ENCODE assay signal across 15 cellular contexts in genomic region chr4:165402375-165402774, GRCh38. TPM values are rescaled to one million over a fixed set of nuclear protein-coding genes. Genes with fewer than 3 reads are reported as not detected.
A peak's percentile ranks its signal among the peaks of the same experiment; 100 is the strongest.
DNase-seq lines count a peak whose midpoint lies in the region; ATAC-seq and TF ChIP-seq lines count a peak whose summit lies in the region.
"Had no signal": no experiment of that assay in that cellular context is flagged by ENCODE, and none has a peak within 500 bp of the region (broad histone marks: within the 10 kb centered on the region; RNA-seq: fewer than 3 reads in every experiment).

No MANE protein-coding gene starts in this region.

- H3K9me3 Mint-ChIP-seq in WTC11, result peaks cover 18% of the 10 kb centered on the region
- H3K9me3 Mint-ChIP-seq in endodermal cell, result no peaks in the 10 kb centered on the region

- H3K4me3 Mint-ChIP-seq in WTC11, result no peak overlapping the region
- H3K4me3 Mint-ChIP-seq in endodermal cell, result no peak overlapping the region
- H3K4me3 Mint-ChIP-seq: CD4-positive, CD25-positive, alpha-beta regulatory T cell had no signal

- TF ChIP-seq CTCF in WTC11 (IDR thresholded peaks at IDR 0.05) (no peak), endodermal cell (conservative IDR thresholded peaks at IDR 0.05) (no peak), prostate gland (IDR thresholded peaks at IDR 0.05) (no peak)

- DNase-seq in NCI-H446 (lab: John Stamatoyannopoulos, UW), result peak; percentile 40 to 60
- DNase-seq in NCI-H446 treated with DMSO at 0.1 percent for 48 hours (lab: John Stamatoyannopoulos, UW), result no peak
- no peak for DNase-seq in WTC11 (ENCODE audit: low spot score)
- no peak for DNase-seq in endodermal cell
- no peak for DNase-seq in activated T-cell treated with anti-CD3 and anti-CD28 coated beads, Interleukin-2, amount 50 U/mL, for 48 hours
- DNase-seq in prostate gland (ENCODE audit: low spot score), result no peak
- DNase-seq: 8988T; ACHN; CD4-positive, CD25-positive, alpha-beta regulatory T cell; DMS53; GOT3 had no signal

- H3K27ac ChIP-seq in endodermal cell (ENCODE audit: low read depth, low read length) (no peak overlapping the region), prostate gland (no peak overlapping the region)
- H3K27ac ChIP-seq: BLaER1 treated with 17β-estradiol and CSF1 and Interleukin-3, amounts not matched to agents 10 nM and 100 nM had no signal

- no peak overlapping the region; the same call in 1 of the 2 replicates for H3K27ac Mint-ChIP-seq in WTC11
- peak overlapping the region; percentile 3 for H3K27ac Mint-ChIP-seq in endodermal cell
- H3K27ac Mint-ChIP-seq: CD4-positive, CD25-positive, alpha-beta regulatory T cell had no signal

- peaks cover 72% of the 10 kb centered on the region for H3K36me3 ChIP-seq in endodermal cell (ENCODE audit: control insufficient read depth, insufficient read depth, low read length)
- no peaks in the 10 kb centered on the region for H3K36me3 ChIP-seq in prostate gland
- H3K36me3 ChIP-seq: BLaER1 treated with 17β-estradiol and CSF1 and Interleukin-3, amounts not matched to agents 10 nM and 100 nM; HAP-1 had no signal

- no peak overlapping the region for H3K9ac ChIP-seq in endodermal cell (ENCODE audit: extremely low read depth, low read length, poor library complexity, severe bottlenecking)
- H3K9ac ChIP-seq: BLaER1 treated with 17β-estradiol and CSF1 and Interleukin-3, amounts not matched to agents 10 nM and 100 nM had no signal

- H3K27me3 Mint-ChIP-seq in WTC11 (ENCODE audit: low read depth) (no peaks in the 10 kb centered on the region), endodermal cell (ENCODE audit: insufficient read depth) (no peaks in the 10 kb centered on the region)

- H3K27me3 ChIP-seq in endodermal cell (ENCODE audit: control insufficient read depth, insufficient read depth, low read length, poor library complexity, severe bottlenecking) (no peaks in the 10 kb centered on the region), prostate gland (replicated peaks; ENCODE audit: insufficient read depth) (no peaks in the 10 kb centered on the region)
- H3K27me3 ChIP-seq: BLaER1 treated with 17β-estradiol and CSF1 and Interleukin-3, amounts not matched to agents 10 nM and 100 nM had no signal

- H3K4me1 Mint-ChIP-seq in WTC11 (peaks cover 8% of the 10 kb centered on the region), endodermal cell (peaks cover 6% of the 10 kb centered on the region)
- H3K4me1 Mint-ChIP-seq: CD4-positive, CD25-positive, alpha-beta regulatory T cell had no signal

- H3K9me3 ChIP-seq in endodermal cell (ENCODE audit: control insufficient read depth, low read length) (no peaks in the 10 kb centered on the region), prostate gland (no peaks in the 10 kb centered on the region)
- H3K9me3 ChIP-seq: BLaER1 treated with 17β-estradiol and CSF1 and Interleukin-3, amounts not matched to agents 10 nM and 100 nM; HAP-1 had no signal

- H3K4me3 ChIP-seq in endodermal cell (ENCODE audit: low read length), result no peak overlapping the region
- H3K4me3 ChIP-seq in prostate gland, result no peak overlapping the region
- H3K4me3 ChIP-seq: BLaER1 treated with 17β-estradiol and CSF1 and Interleukin-3, amounts not matched to agents 10 nM and 100 nM; HAP-1 had no signal

- no peaks in the 10 kb centered on the region for H3K4me1 ChIP-seq in endodermal cell (ENCODE audit: control insufficient read depth, insufficient read depth, low read length)
- no peaks in the 10 kb centered on the region for H3K4me1 ChIP-seq in prostate gland (replicated peaks)
- H3K4me1 ChIP-seq: BLaER1 treated with 17β-estradiol and CSF1 and Interleukin-3, amounts not matched to agents 10 nM and 100 nM; HAP-1 had no signal

- ATAC-seq in WTC11 (peak; percentile 17; the same call in 1 of the 2 replicates), HG02678 (IDR thresholded peaks at IDR 0.05; ENCODE audit: unreplicated experiment) (no peak)
- ATAC-seq: HepG2 had no signal

- CTCF ChIA-PET in WTC11 (lab: Charles Lee), result no interaction called here

- TF ChIP-seq POLR2A in prostate gland (IDR thresholded peaks at IDR 0.05), result no peak

- WGBS in endodermal cell (ENCODE audit: insufficient coverage in 1 of 2, insufficient read length in 1 of 2), 2 experiments, result 96 to 100% methylated on average over 2 to 9 of the region's 9 CpGs
- 91% methylated on average over 9 of the region's 9 CpGs for WGBS in prostate gland

- intact Hi-C loops in prostate gland (cut with DNase I), result no loop called here

- POLR2A ChIA-PET in WTC11 (lab: Charles Lee), result no interaction called here

- no peaks in the 10 kb centered on the region for H3K36me3 Mint-ChIP-seq in WTC11
- peaks cover 40% of the 10 kb centered on the region for H3K36me3 Mint-ChIP-seq in endodermal cell (ENCODE audit: low read depth)
- H3K36me3 Mint-ChIP-seq: CD4-positive, CD25-positive, alpha-beta regulatory T cell had no signal

TF ChIP-seq in WTC11, 78 proteins besides CTCF, POLR2A, EP300 and RAD21 (continues in another document):
- TF ChIP-seq ZNF219 (CRISPR knock-in tag; IDR thresholded peaks at IDR 0.05; ENCODE audit: borderline replicate concordance), result no peak
- no peak for TF ChIP-seq STAT6 (CRISPR knock-in tag; conservative IDR thresholded peaks at IDR 0.05; ENCODE audit: low read depth)
- TF ChIP-seq AFF4 (CRISPR knock-in tag; IDR thresholded peaks at IDR 0.05; ENCODE audit: borderline replicate concordance), result no peak
- no peak for TF ChIP-seq FOXP1 (CRISPR knock-in tag; IDR thresholded peaks at IDR 0.05; ENCODE audit: borderline replicate concordance)
- TF ChIP-seq SP1 (CRISPR knock-in tag; conservative IDR thresholded peaks at IDR 0.05), result no peak
- no peak for TF ChIP-seq NR3C1 (CRISPR knock-in tag; conservative IDR thresholded peaks at IDR 0.05; ENCODE audit: low read depth)
- TF ChIP-seq MYBL2 (CRISPR knock-in tag; IDR thresholded peaks at IDR 0.05), result no peak
- no peak for TF ChIP-seq IRF2 (CRISPR knock-in tag; IDR thresholded peaks at IDR 0.05; ENCODE audit: borderline replicate concordance, low read depth)
- TF ChIP-seq SOX15 (CRISPR knock-in tag; IDR thresholded peaks at IDR 0.05), result no peak
- TF ChIP-seq FOXK1 (CRISPR knock-in tag; IDR thresholded peaks at IDR 0.05), result no peak
- TF ChIP-seq ZNF416 (CRISPR knock-in tag; IDR thresholded peaks at IDR 0.05), result no peak
- no peak for TF ChIP-seq TCF7 (CRISPR knock-in tag; IDR thresholded peaks at IDR 0.05; ENCODE audit: low read depth)
- TF ChIP-seq ZNF671 (CRISPR knock-in tag; IDR thresholded peaks at IDR 0.05), result no peak
- TF ChIP-seq JUN (CRISPR knock-in tag; IDR thresholded peaks at IDR 0.05), result no peak

RNA-seq across cellular contexts. Expression of gene CPE, which starts 23.6 kb away (rescaled TPM):
- 9.2 to 12.4 TPM (median 10.9 TPM) in 3 replicates for total RNA-seq in WTC11 (2021)
- total RNA-seq in endodermal cell, result 100 to 1,000 TPM; 237 to 298 TPM
- 128 TPM for polyA plus RNA-seq in endodermal cell (2013, experiment 1 of 2)
- 134 TPM for polyA plus RNA-seq in endodermal cell (2013, experiment 2 of 2)
- 100 to 1,000 TPM; 717 to 885 TPM for total RNA-seq in prostate gland

Comparison
In these comparisons a context has a peak if more than half of its experiments do, and no peak if none do; other contexts are left out.
1. DNase-seq: peak in NCI-H446 (2 of 2); none in NCI-H446 treated with DMSO at 0.1 percent for 48 hours (single experiment), WTC11 (single experiment), endodermal cell (single experiment), activated T-cell treated with anti-CD3 and anti-CD28 coated beads, Interleukin-2, amount 50 U/mL, for 48 hours (0 of 2) and prostate gland (single experiment).
2. RNA of gene CPE, which starts 23.6 kb away (total RNA-seq): 717 to 885 TPM in prostate gland and 237 to 298 TPM in endodermal cell; 9.2 to 12.4 TPM in WTC11; every median in the first group is over 10 times any median in the second.